29 cellular contexts compared by ENCODE assay signal in genomic region chr1:240973875-240974274, GRCh38.
A peak's percentile ranks its signal among the peaks of the same experiment; 100 is the strongest.
DNase-seq lines count a peak whose midpoint lies in the region; ATAC-seq and TF ChIP-seq lines count a peak whose summit lies in the region.
"Had no signal": no experiment of that assay in that cellular context is flagged by ENCODE, and none has a peak within 500 bp of the region (broad histone marks: within the 10 kb centered on the region; RNA-seq: fewer than 3 reads in every experiment).

No MANE protein-coding gene starts in this region.

- H3K27me3 ChIP-seq in SK-N-SH (ENCODE audit: insufficient read depth): no peaks in the 10 kb centered on the region
- H3K27me3 ChIP-seq: BE2C; BLaER1; BLaER1 treated with 17β-estradiol and CSF1 and Interleukin-3, amounts not matched to agents 10 nM and 100 nM had no signal

- H2AFZ ChIP-seq in SK-N-SH (ENCODE audit: low read depth): no peak overlapping the region

- CTCF ChIA-PET in SK-N-SH (lab: Yijun Ruan, JAX): no interaction called here

- H3F3A ChIP-seq in SK-N-SH (replicated peaks; ENCODE audit: insufficient read depth): no peaks in the 10 kb centered on the region

- POLR2A ChIA-PET in SK-N-SH (lab: Yijun Ruan, JAX): no interaction called here

- no peak overlapping the region for H3K4me2 ChIP-seq in SK-N-SH
- H3K4me2 ChIP-seq: A549; BLaER1; BLaER1 treated with 17β-estradiol and CSF1 and Interleukin-3, amounts not matched to agents 10 nM and 100 nM had no signal

- no peaks in the 10 kb centered on the region for H4K20me1 ChIP-seq in SK-N-SH (ENCODE audit: insufficient read depth)
- H4K20me1 ChIP-seq: BLaER1; BLaER1 treated with 17β-estradiol and CSF1 and Interleukin-3, amounts not matched to agents 10 nM and 100 nM had no signal

- TF ChIP-seq EP300 in SK-N-SH (IDR thresholded peaks at IDR 0.05; ENCODE audit: borderline replicate concordance in 1 of 2, low read depth in 1 of 2, low read length in 1 of 2): peak in 1 of 2 experiments; percentile 84; a peak in 2 of 4 replicates

- H3K9me3 ChIP-seq in SK-N-SH: no peaks in the 10 kb centered on the region
- H3K9me3 ChIP-seq: A549; BE2C; BLaER1; BLaER1 treated with 17β-estradiol and CSF1 and Interleukin-3, amounts not matched to agents 10 nM and 100 nM; Caco-2 had no signal

- ATAC-seq in SK-N-SH treated with all-trans-retinoic acid at 6 μM for 48 hours (no peak), HG03432 (IDR thresholded peaks at IDR 0.05; ENCODE audit: unreplicated experiment) (no peak)
- ATAC-seq: A549; CD8-positive, alpha-beta T cell had no signal

- no peak overlapping the region for H3K4me3 ChIP-seq in SK-N-SH (ENCODE audit: low read depth in 2 of 2, low read length in 1 of 2)
- H3K4me3 ChIP-seq: A549; BLaER1; BLaER1 treated with 17β-estradiol and CSF1 and Interleukin-3, amounts not matched to agents 10 nM and 100 nM had no signal

- peaks cover 0 to 8% of the 10 kb centered on the region in 2 experiments; a peak in 2 of 4 replicates for H3K4me1 ChIP-seq in SK-N-SH (ENCODE audit: control insufficient read depth in 1 of 2, insufficient read depth in 2 of 2, low read depth in 1 of 2, low read length in 1 of 2)
- H3K4me1 ChIP-seq: A549; BE2C; BLaER1; BLaER1 treated with 17β-estradiol and CSF1 and Interleukin-3, amounts not matched to agents 10 nM and 100 nM; Caco-2 had no signal

- no peak overlapping the region for H3K9ac ChIP-seq in SK-N-SH
- H3K9ac ChIP-seq: BLaER1; BLaER1 treated with 17β-estradiol and CSF1 and Interleukin-3, amounts not matched to agents 10 nM and 100 nM had no signal

- H3K36me3 ChIP-seq in SK-N-SH (replicated peaks in 1 of 2; ENCODE audit: control insufficient read depth in 1 of 2, insufficient read depth in 2 of 2, low read length in 1 of 2): no peaks in the 10 kb centered on the region
- H3K36me3 ChIP-seq: BE2C; BLaER1; BLaER1 treated with 17β-estradiol and CSF1 and Interleukin-3, amounts not matched to agents 10 nM and 100 nM had no signal

- DNase-seq in SK-N-SH (peak; percentile 14), left kidney (ENCODE audit: low read depth, low spot score) (peak; percentile 13)
- DNase-seq: 8988T; ACHN; AML-193; BE2C; C1 segment of cervical spinal cord; Caco-2; Calu3; CD4-positive, alpha-beta memory T cell; CD4-positive, alpha-beta T cell; CD4-positive, CD25-positive, alpha-beta regulatory T cell; CD8-positive, alpha-beta memory T cell; CD8-positive, alpha-beta T cell; COR-L47; DMS 273 treated with DMSO at 0.1 percent for 48 hours; DMS153; DMS53; DMS79; DMS79 treated with DMSO at 0.1 percent for 48 hours; DND-41; EL had no signal

- H3K9me2 ChIP-seq in SK-N-SH: no peaks in the 10 kb centered on the region

- WGBS in SK-N-SH (ENCODE audit: low lambda C conversion rate): 22% methylated on average over 3 of the region's 3 CpGs

- no peak for TF ChIP-seq RAD21 in SK-N-SH (IDR thresholded peaks at IDR 0.05; ENCODE audit: low read length)

- H3K79me2 ChIP-seq in SK-N-SH (ENCODE audit: insufficient read depth): no peaks in the 10 kb centered on the region

- H3K27ac ChIP-seq in SK-N-SH (ENCODE audit: low read depth in 2 of 2, low read length in 1 of 2): peak overlapping the region in 1 of 2 experiments; percentile 76; a peak in 1 of 4 replicates
- H3K27ac ChIP-seq: 22Rv1; A549; BLaER1; BLaER1 treated with 17β-estradiol and CSF1 and Interleukin-3, amounts not matched to agents 10 nM and 100 nM; C4-2B had no signal

- TF ChIP-seq CTCF in SK-N-SH (IDR thresholded peaks at IDR 0.05): no peak

TF ChIP-seq in SK-N-SH, 30 proteins besides CTCF, POLR2A, EP300 and RAD21:
- no peak for TF ChIP-seq NRF1 (IDR thresholded peaks at IDR 0.05; ENCODE audit: low read depth, low read length)
- no peak for TF ChIP-seq POLR2AphosphoS5 (IDR thresholded peaks at IDR 0.05; ENCODE audit: low read depth, low read length)
- TF ChIP-seq, protein P1, sequence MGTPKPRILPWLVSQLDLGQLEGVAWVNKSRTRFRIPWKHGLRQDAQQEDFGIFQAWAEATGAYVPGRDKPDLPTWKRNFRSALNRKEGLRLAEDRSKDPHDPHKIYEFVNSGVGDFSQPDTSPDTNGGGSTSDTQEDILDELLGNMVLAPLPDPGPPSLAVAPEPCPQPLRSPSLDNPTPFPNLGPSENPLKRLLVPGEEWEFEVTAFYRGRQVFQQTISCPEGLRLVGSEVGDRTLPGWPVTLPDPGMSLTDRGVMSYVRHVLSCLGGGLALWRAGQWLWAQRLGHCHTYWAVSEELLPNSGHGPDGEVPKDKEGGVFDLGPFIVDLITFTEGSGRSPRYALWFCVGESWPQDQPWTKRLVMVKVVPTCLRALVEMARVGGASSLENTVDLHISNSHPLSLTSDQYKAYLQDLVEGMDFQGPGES (IDR thresholded peaks at IDR 0.05; ENCODE audit: low read depth, low read length): no peak
- TF ChIP-seq RCOR1 (IDR thresholded peaks at IDR 0.05; ENCODE audit: low read length): peak; percentile 82
- 0 out of 2 replicates have a peak, but pooled peaks have one; percentile 26 for TF ChIP-seq GATA2 (CRISPR knock-in tag; IDR thresholded peaks at IDR 0.05)
- TF ChIP-seq, protein P2, sequence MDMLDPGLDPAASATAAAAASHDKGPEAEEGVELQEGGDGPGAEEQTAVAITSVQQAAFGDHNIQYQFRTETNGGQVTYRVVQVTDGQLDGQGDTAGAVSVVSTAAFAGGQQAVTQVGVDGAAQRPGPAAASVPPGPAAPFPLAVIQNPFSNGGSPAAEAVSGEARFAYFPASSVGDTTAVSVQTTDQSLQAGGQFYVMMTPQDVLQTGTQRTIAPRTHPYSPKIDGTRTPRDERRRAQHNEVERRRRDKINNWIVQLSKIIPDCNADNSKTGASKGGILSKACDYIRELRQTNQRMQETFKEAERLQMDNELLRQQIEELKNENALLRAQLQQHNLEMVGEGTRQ (IDR thresholded peaks at IDR 0.05; ENCODE audit: borderline replicate concordance, low read depth, low read length): no peak

TF ChIP-seq in SK-N-SH treated with all-trans-retinoic acid at 6 μM for 48 hours, 23 proteins besides CTCF, POLR2A, EP300 and RAD21:
- TF ChIP-seq CSRNP3 (CRISPR knock-in tag; IDR thresholded peaks at IDR 0.05): no peak
- no peak for TF ChIP-seq GLIS3 (CRISPR knock-in tag; IDR thresholded peaks at IDR 0.05)
- no peak for TF ChIP-seq OSR1 (CRISPR knock-in tag; IDR thresholded peaks at IDR 0.05)
- no peak for TF ChIP-seq CREB5 (CRISPR knock-in tag; IDR thresholded peaks at IDR 0.05; ENCODE audit: low read depth)
- no peak for TF ChIP-seq ISL1 (CRISPR knock-in tag; IDR thresholded peaks at IDR 0.05)
- no peak for TF ChIP-seq ARNTL (CRISPR knock-in tag; IDR thresholded peaks at IDR 0.05; ENCODE audit: borderline replicate concordance, low read depth)
- TF ChIP-seq ZNF565 (CRISPR knock-in tag; conservative IDR thresholded peaks at IDR 0.05; ENCODE audit: low read depth): no peak
- no peak for TF ChIP-seq ESRRG (CRISPR knock-in tag; IDR thresholded peaks at IDR 0.05)
- TF ChIP-seq ZC3H10 (CRISPR knock-in tag; IDR thresholded peaks at IDR 0.05): no peak
- TF ChIP-seq PATZ1 (CRISPR knock-in tag; IDR thresholded peaks at IDR 0.05; ENCODE audit: borderline replicate concordance): no peak
- TF ChIP-seq PPARA (CRISPR knock-in tag; IDR thresholded peaks at IDR 0.05; ENCODE audit: borderline replicate concordance): no peak
- TF ChIP-seq TOX (CRISPR knock-in tag; IDR thresholded peaks at IDR 0.05; ENCODE audit: borderline replicate concordance): no peak
- no peak for TF ChIP-seq ZNF70 (CRISPR knock-in tag; IDR thresholded peaks at IDR 0.05)
- no peak for TF ChIP-seq RARB (CRISPR knock-in tag; IDR thresholded peaks at IDR 0.05)
- no peak for TF ChIP-seq BACH2 (CRISPR knock-in tag; IDR thresholded peaks at IDR 0.05; ENCODE audit: borderline replicate concordance)
- no peak for TF ChIP-seq TCF4 (CRISPR knock-in tag; IDR thresholded peaks at IDR 0.05; ENCODE audit: borderline replicate concordance)
- TF ChIP-seq ZFP30 (CRISPR knock-in tag; IDR thresholded peaks at IDR 0.05): no peak
